In genomic region chr2:63051795-63052333, GRCh38 we compare ENCODE assay signal across 1 cellular context.
TF ChIP-seq lines count a peak whose summit lies in the region.

No MANE protein-coding gene starts in this region.

TF ChIP-seq in GM12878, 131 proteins besides CTCF, POLR2A, EP300 and RAD21:
- TF ChIP-seq HDAC2 (IDR thresholded peaks at IDR 0.05) (no peak), NR2F1 (conservative IDR thresholded peaks at IDR 0.05) (no peak), E2F8 (IDR thresholded peaks at IDR 0.05; ENCODE audit: low read depth, partially characterized antibody) (no peak), BHLHE40 (IDR thresholded peaks at IDR 0.05; ENCODE audit: borderline replicate concordance in 1 of 2, low read depth in 2 of 2, low read length in 1 of 2) (peak in 1 of 2 experiments; percentile 16; a peak in 1 of 4 replicates)
